In genomic region chr15:28112101-28112760, GRCh38 we compare ENCODE assay signal across 32 cellular contexts. TPM values are rescaled to one million over a fixed set of nuclear protein-coding genes. Genes with fewer than 3 reads are reported as not detected.
DNase-seq lines count a peak whose midpoint lies in the region; TF ChIP-seq lines count a peak whose summit lies in the region.
"Had no signal": no experiment of that assay in that cellular context is flagged by ENCODE, and none has a peak within 500 bp of the region (broad histone marks: within the 10 kb centered on the region; RNA-seq: fewer than 3 reads in every experiment).

No MANE protein-coding gene starts in this region.

- H3K36me3 Mint-ChIP-seq in CD14-positive monocyte (peaks cover 44 to 60% of the 10 kb centered on the region in 2 donors), H9 (ENCODE audit: insufficient read depth in 1 of 3, low read depth in 3 of 3) (peaks cover 40 to 54% (median 53%) of the 10 kb centered on the region in 3 experiments), type B pancreatic cell (peaks cover 32% of the 10 kb centered on the region)

- H4K20me1 ChIP-seq in H9 (ENCODE audit: control insufficient read depth, insufficient read depth, insufficient read length) = no peaks in the 10 kb centered on the region

- H3K4me2 ChIP-seq in H9 (ENCODE audit: insufficient read depth, insufficient read length, low read length) (no peak overlapping the region), neuronal stem cell (ENCODE audit: insufficient read depth, low read length, poor library complexity, severe bottlenecking) (no peak overlapping the region)
- H3K4me2 ChIP-seq: A549; BLaER1 treated with 17β-estradiol and CSF1 and Interleukin-3, amounts not matched to agents 10 nM and 100 nM; GM23338 had no signal

- no peak overlapping the region for H2BK15ac ChIP-seq in H9 (ENCODE audit: low read depth, low read length)
- H2BK15ac ChIP-seq in neuronal stem cell (ENCODE audit: low read length) = no peak overlapping the region

- H2BK20ac ChIP-seq in H9 (ENCODE audit: low read depth, low read length, poor library complexity, severe bottlenecking) = no peak overlapping the region

- H4K8ac ChIP-seq in H9 (replicated peaks; ENCODE audit: insufficient read length, low read depth, low read length) (no peak overlapping the region), neuronal stem cell (ENCODE audit: low read depth, low read length) (no peak overlapping the region)

- peaks cover 4% of the 10 kb centered on the region for H3K23me2 ChIP-seq in H9 (ENCODE audit: insufficient read length, low read depth, low read length, poor library complexity, severe bottlenecking)

- H4K91ac ChIP-seq in H9 (ENCODE audit: insufficient read length, low read depth, low read length) = no peak overlapping the region
- no peak overlapping the region for H4K91ac ChIP-seq in neuronal stem cell (ENCODE audit: low read depth, low read length, poor library complexity)

- H2BK5ac ChIP-seq in H9 (ENCODE audit: insufficient read length, low read length) (no peak overlapping the region), neuronal stem cell (ENCODE audit: low read length) (no peak overlapping the region)

- H3K9me3 ChIP-seq in H9 (ENCODE audit: control insufficient read depth, low read depth, low read length) (no peaks in the 10 kb centered on the region), neuronal stem cell (replicated peaks in 1 of 2; ENCODE audit: control insufficient read depth in 2 of 2, insufficient read depth in 1 of 2, low read depth in 1 of 2, low read length in 2 of 2) (peaks cover 0 to 5% of the 10 kb centered on the region in 2 donors)
- H3K9me3 ChIP-seq: A549; BLaER1 treated with 17β-estradiol and CSF1 and Interleukin-3, amounts not matched to agents 10 nM and 100 nM; Caco-2; SJCRH30 had no signal

- H3K79me1 ChIP-seq in H9 (ENCODE audit: insufficient read depth, low read depth, low read length, poor library complexity, severe bottlenecking) = no peaks in the 10 kb centered on the region
- H3K79me1 ChIP-seq in neuronal stem cell (ENCODE audit: low read depth, low read length) = peaks cover 3% of the 10 kb centered on the region

- no peak overlapping the region for H4K5ac ChIP-seq in H9 (ENCODE audit: insufficient read length, low read depth, low read length)

- H3K27me3 Mint-ChIP-seq in CD14-positive monocyte (ENCODE audit: low read depth in 3 of 3) (peaks cover 17 to 24% (median 22%) of the 10 kb centered on the region in 3 donors), H9 (ENCODE audit: low read depth) (peaks cover 21% of the 10 kb centered on the region), type B pancreatic cell (peaks cover 7% of the 10 kb centered on the region)
- H3K27me3 Mint-ChIP-seq: CD4-positive, alpha-beta memory T cell had no signal

- H3K36me3 ChIP-seq in neuronal stem cell (replicated peaks in 1 of 2; ENCODE audit: control insufficient read depth in 2 of 2, insufficient read depth in 2 of 2, low read length in 2 of 2) = peaks cover 48 to 73% of the 10 kb centered on the region in 2 donors

- H3K27me3 ChIP-seq in H9 (ENCODE audit: insufficient read depth, low read length) = peaks cover 6% of the 10 kb centered on the region; the same call in 1 of the 2 replicates
- no peaks in the 10 kb centered on the region for H3K27me3 ChIP-seq in neuronal stem cell (ENCODE audit: control insufficient read depth in 3 of 3, insufficient read depth in 3 of 3, low read depth in 1 of 3, low read length in 3 of 3)
- H3K27me3 ChIP-seq: SJCRH30 had no signal

- no peak overlapping the region for H3K23ac ChIP-seq in H9 (ENCODE audit: insufficient read length, low read depth, low read length)
- H3K23ac ChIP-seq in neuronal stem cell (ENCODE audit: low read depth, low read length, poor library complexity) = peak overlapping the region; percentile 25

- H2AK5ac ChIP-seq in H9 (ENCODE audit: insufficient read length, low read length) (no peak overlapping the region), neuronal stem cell (ENCODE audit: low read depth, low read length) (no peak overlapping the region)

- intact Hi-C loops in CD14-positive monocyte (cut with micrococcal nuclease) = no loop called here

- H3K4me3 Mint-ChIP-seq in CD14-positive monocyte = no peak overlapping the region
- no peak overlapping the region for H3K4me3 Mint-ChIP-seq in H9
- no peak overlapping the region for H3K4me3 Mint-ChIP-seq in type B pancreatic cell
- H3K4me3 Mint-ChIP-seq: CD4-positive, alpha-beta memory T cell; GM23338 had no signal

- TF ChIP-seq CTCF in CD14-positive monocyte (IDR thresholded peaks at IDR 0.05) = no peak
- TF ChIP-seq CTCF in H9 (conservative IDR thresholded peaks at IDR 0.05) = no peak
- TF ChIP-seq CTCF in type B pancreatic cell (conservative IDR thresholded peaks at IDR 0.05) = no peak

- H3K4me3 ChIP-seq in neuronal stem cell (ENCODE audit: low read length in 2 of 2) = no peak overlapping the region
- H3K4me3 ChIP-seq: A549; BLaER1 treated with 17β-estradiol and CSF1 and Interleukin-3, amounts not matched to agents 10 nM and 100 nM; GM12878; GM23338; SJCRH30 had no signal

- peaks cover under 1% of the 10 kb centered on the region for H3K4me1 Mint-ChIP-seq in CD14-positive monocyte
- 0 out of 4 replicates have a peak, but pooled peaks cover 0 to 5% of the 10 kb centered on the region in 2 experiments for H3K4me1 Mint-ChIP-seq in H9
- H3K4me1 Mint-ChIP-seq in type B pancreatic cell (ENCODE audit: unreplicated experiment) = peaks cover 1% of the 10 kb centered on the region
- H3K4me1 Mint-ChIP-seq: GM23338 had no signal

- no peak overlapping the region for H2BK12ac ChIP-seq in H9 (ENCODE audit: insufficient read length, low read depth, low read length)
- no peak overlapping the region for H2BK12ac ChIP-seq in neuronal stem cell (ENCODE audit: low read length)

- H3K4me1 ChIP-seq in H9 (ENCODE audit: insufficient read depth, low read length) (no peaks in the 10 kb centered on the region), neuronal stem cell (ENCODE audit: control insufficient read depth in 2 of 2, insufficient read depth in 1 of 2, low read depth in 1 of 2, low read length in 2 of 2) (no peaks in the 10 kb centered on the region)
- H3K4me1 ChIP-seq: A549, Caco-2, SJCRH30 had no signal

- peak; percentile 29 for DNase-seq in CD14-positive monocyte (ENCODE audit: low spot score)
- peak; percentile 18 for DNase-seq in H9
- no peak for DNase-seq in neuronal stem cell (ENCODE audit: low spot score)
- DNase-seq in type B pancreatic cell (ENCODE audit: extremely low spot score, unreplicated experiment) = peak; percentile 24
- DNase-seq in DMS 273 (lab: John Stamatoyannopoulos, UW; ENCODE audit: unreplicated experiment) = no peak
- DNase-seq in NCI-H748 (lab: John Stamatoyannopoulos, UW; ENCODE audit: unreplicated experiment) = no peak
- no peak for DNase-seq in iPS-NIHi7 (ENCODE audit: extremely low spot score)
- DNase-seq: AML-193; Caco-2; CD4-positive, alpha-beta memory T cell; DMS 273 treated with DMSO at 0.1 percent for 48 hours; DMS79; EL; GDM1; HCEC 1CT; KBM-7; MV-4-11; NCI-H1105; NCI-H1436 treated with DMSO at 0.1 percent for 48 hours; NCI-H187 treated with DMSO at 0.1 percent for 48 hours; NCI-H2171 treated with DMSO at 0.1 percent for 48 hours; NCI-H345; NCI-H774; NK-92 treated with Interleukin-12 subunit alpha and Interleukin-12 subunit beta, amount 100 ng/mL, for 24 hours; PC-3; SJCRH30 had no signal

- no peak overlapping the region for H3K27ac Mint-ChIP-seq in CD14-positive monocyte
- H3K27ac Mint-ChIP-seq in H9 = no peak overlapping the region; a peak in 2 of 7 replicates
- H3K27ac Mint-ChIP-seq in type B pancreatic cell = no peak overlapping the region
- H3K27ac Mint-ChIP-seq: GM23338 had no signal

- no peak overlapping the region for H2BK120ac ChIP-seq in H9 (ENCODE audit: low read depth, low read length, poor library complexity, severe bottlenecking)
- no peak overlapping the region for H2BK120ac ChIP-seq in neuronal stem cell (ENCODE audit: low read depth, low read length)

- H2AFZ ChIP-seq in H9 (ENCODE audit: low read length) = no peak overlapping the region
- H2AFZ ChIP-seq in neuronal stem cell (ENCODE audit: low read length) = no peak overlapping the region
- H2AFZ ChIP-seq: GM23338 had no signal

- H3K56ac ChIP-seq in H9 (ENCODE audit: insufficient read length, low read depth, low read length) = no peak overlapping the region

- H3K4ac ChIP-seq in H9 (ENCODE audit: low read depth, low read length) (no peak overlapping the region), neuronal stem cell (ENCODE audit: low read length) (no peak overlapping the region)

- H3K14ac ChIP-seq in H9 (ENCODE audit: insufficient read depth, low read length) = no peak overlapping the region
- no peak overlapping the region for H3K14ac ChIP-seq in neuronal stem cell (ENCODE audit: low read length)

- no CpG with 5 or more reads among the region's 20 CpGs for WGBS in H9 (ENCODE audit: extremely low coverage, insufficient read length, low lambda C conversion rate)
- WGBS in neuronal stem cell (ENCODE audit: extremely low coverage in 2 of 2, insufficient read length in 2 of 2, insufficient replicate concordance in 1 of 2), 2 donors = no CpG with 5 or more reads among the region's 20 CpGs

- H3K79me2 ChIP-seq in H9 (ENCODE audit: insufficient read depth, low read length) = no peaks in the 10 kb centered on the region

- H3K27ac ChIP-seq in H9 (ENCODE audit: insufficient read length, low read depth, low read length) (no peak overlapping the region), neuronal stem cell (replicated peaks; ENCODE audit: low read length) (no peak overlapping the region)
- H3K27ac ChIP-seq: A549; BLaER1 treated with 17β-estradiol and CSF1 and Interleukin-3, amounts not matched to agents 10 nM and 100 nM; SJCRH30 had no signal

- no peak overlapping the region for H3T11ph ChIP-seq in H9 (ENCODE audit: low read length)

- H3K9ac ChIP-seq in H9 (ENCODE audit: extremely low read depth, insufficient read length, low read length) (no peak overlapping the region), neuronal stem cell (ENCODE audit: low read depth, low read length, poor library complexity) (no peak overlapping the region)
- H3K9ac ChIP-seq: BLaER1 treated with 17β-estradiol and CSF1 and Interleukin-3, amounts not matched to agents 10 nM and 100 nM had no signal

- no peak overlapping the region for H3K18ac ChIP-seq in H9 (ENCODE audit: insufficient read length, low read depth, low read length)
- H3K18ac ChIP-seq in neuronal stem cell (ENCODE audit: low read length) = no peak overlapping the region

- H3K9me3 Mint-ChIP-seq in CD14-positive monocyte = peaks cover 0 to 8% (median under 1%) of the 10 kb centered on the region in 7 donors
- no peaks in the 10 kb centered on the region; a peak in 1 of 5 replicates for H3K9me3 Mint-ChIP-seq in H9
- no peaks in the 10 kb centered on the region for H3K9me3 Mint-ChIP-seq in type B pancreatic cell
- H3K9me3 Mint-ChIP-seq: CD4-positive, alpha-beta memory T cell had no signal

RNA-seq across cellular contexts. Expression of gene OCA2, which starts 13.1 kb away (rescaled TPM):
- not detected for polyA plus RNA-seq in CD14-positive monocyte
- total RNA-seq in H9 (2021) = 0.31 and 0.44 TPM in 2 replicates
- polyA plus RNA-seq in neuronal stem cell (2013, experiment 1 of 2) = 0.81 TPM
- polyA plus RNA-seq in neuronal stem cell (2013, experiment 2 of 2) = 0.75 TPM
- 1.4 and 2.8 TPM in 2 replicates for total RNA-seq in type B pancreatic cell (ENCODE audit: low replicate concordance)
- total RNA-seq: CD4-positive, alpha-beta memory T cell; GM12878; MCF 10A; PC-3; Right ventricle myocardium inferior; SJCRH30 had no signal
- polyA plus RNA-seq: CD4-positive, alpha-beta memory T cell had no signal

Comparison
In these comparisons a context has a peak if more than half of its experiments do, and no peak if none do; other contexts are left out.
1. DNase-seq: peak in CD14-positive monocyte (single experiment), H9 (single experiment) and type B pancreatic cell (single experiment); none in neuronal stem cell (single experiment), DMS 273 (single experiment), NCI-H748 (single experiment) and iPS-NIHi7 (single experiment).